ENCODE assay signal across 22 cellular contexts in the genomic region with DNA sequence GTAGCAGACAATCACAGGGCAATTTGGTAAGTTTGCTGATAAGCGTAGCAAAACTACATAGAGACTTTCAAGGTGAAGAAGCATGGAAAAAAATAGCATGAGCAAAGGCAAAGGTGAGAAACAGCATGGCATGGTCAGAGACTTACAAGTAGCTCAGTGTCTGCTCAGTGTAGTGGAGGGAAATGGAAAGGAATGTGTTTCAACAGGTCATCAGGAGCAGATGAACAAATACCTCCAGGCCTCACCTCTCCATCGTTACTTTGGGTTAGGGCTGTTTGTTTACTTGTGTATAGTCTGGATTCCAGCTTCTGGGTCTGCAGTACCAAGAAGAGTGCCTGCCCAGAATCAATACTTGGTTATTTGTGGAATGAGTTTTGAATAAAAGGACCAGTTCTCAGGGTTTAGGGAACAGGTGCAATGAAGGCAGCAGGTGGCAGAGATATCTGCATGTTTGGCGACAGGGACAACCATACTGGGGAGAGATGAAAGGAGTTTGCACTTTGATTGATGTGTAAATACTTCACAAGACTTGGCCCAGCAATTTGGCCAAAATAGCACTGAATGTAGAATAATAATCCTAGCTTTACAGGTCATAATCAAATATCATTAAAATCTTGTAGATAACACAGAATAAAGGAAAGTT.
DNase-seq lines count a peak whose midpoint lies in the region; ATAC-seq, FAIRE-seq and TF ChIP-seq lines count a peak whose summit lies in the region.
"Had no signal": no experiment of that assay in that cellular context is flagged by ENCODE, and none has a peak within 500 bp of the region (broad histone marks: within the 10 kb centered on the region; RNA-seq: fewer than 3 reads in every experiment).

No MANE protein-coding gene starts in this region.

- H3K4me1 ChIP-seq in body of pancreas = peaks cover 21% of the 10 kb centered on the region
- peaks cover 0 to 2% of the 10 kb centered on the region in 2 donors for H3K4me1 ChIP-seq in small intestine (ENCODE audit: control insufficient read depth in 2 of 2, insufficient read depth in 1 of 2, low read depth in 1 of 2, low read length in 1 of 2)
- peaks cover 0 to 7% (median 0%) of the 10 kb centered on the region in 3 donors for H3K4me1 ChIP-seq in esophagus squamous epithelium

- TF ChIP-seq CTCF in body of pancreas (IDR thresholded peaks at IDR 0.05) (no peak), esophagus squamous epithelium (IDR thresholded peaks at IDR 0.05) (no peak)

- H3K9me3 ChIP-seq in body of pancreas (no peaks in the 10 kb centered on the region), small intestine (ENCODE audit: control insufficient read depth, low read depth) (no peaks in the 10 kb centered on the region), esophagus squamous epithelium (peaks cover 0 to 3% (median 0%) of the 10 kb centered on the region in 3 donors)

- no peak overlapping the region for H3K4me3 ChIP-seq in body of pancreas
- no peak overlapping the region for H3K4me3 ChIP-seq in small intestine (ENCODE audit: low read depth in 1 of 2, low read length in 2 of 2)
- H3K4me3 ChIP-seq in esophagus squamous epithelium = no peak overlapping the region
- H3K4me3 ChIP-seq: GM23338, tibial nerve had no signal

- intact Hi-C loops in body of pancreas (cut with DNase I) (no loop called here), esophagus squamous epithelium (cut with DNase I) (no loop called here)

- DNase-seq in NCI-H146 (lab: John Stamatoyannopoulos, UW) = peak; percentile 96
- peak; percentile 44 for DNase-seq in NCI-H2227 treated with DMSO at 0.1 percent for 48 hours (lab: John Stamatoyannopoulos, UW)
- DNase-seq in body of pancreas = peak in 2 of 4 donors; percentile 38
- peak; percentile 27 for DNase-seq in small intestine
- DNase-seq in DMS79 (lab: John Stamatoyannopoulos, UW) = no peak
- DNase-seq in GM19239 (ENCODE audit: insufficient read length, low spot score) = no peak
- no peak for DNase-seq in esophagus squamous epithelium (lab: John Stamatoyannopoulos, UW)
- DNase-seq in activated CD4-positive, alpha-beta T cell treated with anti-CD3 and anti-CD28 coated beads for 1 hour = no peak
- DNase-seq: activated CD4-positive, alpha-beta T cell treated with anti-CD3 and anti-CD28 coated beads, Interleukin-2, amount 50 U/mL, for 4 hours; activated CD8-positive, alpha-beta memory T cell treated with anti-CD3 and anti-CD28 coated beads, Interleukin-2, amount 50 U/mL, for 48 hours; activated naive CD8-positive, alpha-beta T cell treated with anti-CD3 and anti-CD28 coated beads, Interleukin-2, amount 50 U/mL, for 24 hours; CD4-positive, alpha-beta T cell; kidney glomerular epithelial cell; naive thymus-derived CD8-positive, alpha-beta T cell; NCI-H1048; NCI-H446 treated with DMSO at 0.1 percent for 48 hours; right cardiac atrium; RPMI8226; stimulated activated CD4-positive, alpha-beta T cell treated with anti-CD3 and anti-CD28 coated beads, Interleukin-12 subunit alpha, Interleukin-12 subunit beta, amount 100 ng/mL, for 4 hours; T-helper 9 cell had no signal

- no peak for TF ChIP-seq POLR2A in body of pancreas (IDR thresholded peaks at IDR 0.05)
- no peak for TF ChIP-seq POLR2A in esophagus squamous epithelium (IDR thresholded peaks at IDR 0.05)

- H3K27ac ChIP-seq in body of pancreas = no peak overlapping the region
- no peak overlapping the region for H3K27ac ChIP-seq in small intestine (ENCODE audit: low read depth in 1 of 2, low read length in 1 of 2)
- no peak overlapping the region for H3K27ac ChIP-seq in esophagus squamous epithelium
- H3K27ac ChIP-seq: tibial nerve had no signal

- peak; percentile 45 for ATAC-seq in body of pancreas
- ATAC-seq: activated naive CD8-positive, alpha-beta T cell treated with anti-CD3 and anti-CD28 coated beads, Interleukin-2, amount 50 U/mL, for 24 hours; GM23338; naive thymus-derived CD8-positive, alpha-beta T cell; right cardiac atrium had no signal

- FAIRE-seq in small intestine (lab: Jason Lieb, UNC) (no peak), GM19239 (lab: Jason Lieb, UNC) (no peak)

- WGBS in body of pancreas, 2 donors = 28 to 30% methylated on average over 3 of the region's 3 CpGs
- 10 to 60% (median 37%) methylated on average over 3 of the region's 3 CpGs for WGBS in small intestine, 3 donors
- 61 to 82% methylated on average over 3 of the region's 3 CpGs for WGBS in esophagus squamous epithelium, 2 donors

- H3K36me3 ChIP-seq in body of pancreas (replicated peaks in 1 of 2; ENCODE audit: insufficient read depth in 1 of 2, low read depth in 2 of 2) (no peaks in the 10 kb centered on the region), small intestine (ENCODE audit: control insufficient read depth in 2 of 2, insufficient read depth in 2 of 2, low read length in 2 of 2) (no peaks in the 10 kb centered on the region), esophagus squamous epithelium (no peaks in the 10 kb centered on the region)
- H3K36me3 ChIP-seq: tibial nerve had no signal

- H3K27me3 ChIP-seq in body of pancreas = no peaks in the 10 kb centered on the region
- H3K27me3 ChIP-seq in small intestine (ENCODE audit: control insufficient read depth in 2 of 2, insufficient read depth in 2 of 2, low read length in 2 of 2) = no peaks in the 10 kb centered on the region
- H3K27me3 ChIP-seq in esophagus squamous epithelium = no peaks in the 10 kb centered on the region
- H3K27me3 ChIP-seq: tibial nerve had no signal

Comparison
In these comparisons a context has a peak if more than half of its experiments do, and no peak if none do; other contexts are left out.
1. DNase-seq: peak in NCI-H146 (single experiment), NCI-H2227 treated with DMSO at 0.1 percent for 48 hours (single experiment) and small intestine (single experiment); none in DMS79 (single experiment), GM19239 (single experiment), esophagus squamous epithelium (single experiment) and activated CD4-positive, alpha-beta T cell treated with anti-CD3 and anti-CD28 coated beads for 1 hour (single experiment).